ENCODE assay signal across 8 cellular contexts in the genomic region with DNA sequence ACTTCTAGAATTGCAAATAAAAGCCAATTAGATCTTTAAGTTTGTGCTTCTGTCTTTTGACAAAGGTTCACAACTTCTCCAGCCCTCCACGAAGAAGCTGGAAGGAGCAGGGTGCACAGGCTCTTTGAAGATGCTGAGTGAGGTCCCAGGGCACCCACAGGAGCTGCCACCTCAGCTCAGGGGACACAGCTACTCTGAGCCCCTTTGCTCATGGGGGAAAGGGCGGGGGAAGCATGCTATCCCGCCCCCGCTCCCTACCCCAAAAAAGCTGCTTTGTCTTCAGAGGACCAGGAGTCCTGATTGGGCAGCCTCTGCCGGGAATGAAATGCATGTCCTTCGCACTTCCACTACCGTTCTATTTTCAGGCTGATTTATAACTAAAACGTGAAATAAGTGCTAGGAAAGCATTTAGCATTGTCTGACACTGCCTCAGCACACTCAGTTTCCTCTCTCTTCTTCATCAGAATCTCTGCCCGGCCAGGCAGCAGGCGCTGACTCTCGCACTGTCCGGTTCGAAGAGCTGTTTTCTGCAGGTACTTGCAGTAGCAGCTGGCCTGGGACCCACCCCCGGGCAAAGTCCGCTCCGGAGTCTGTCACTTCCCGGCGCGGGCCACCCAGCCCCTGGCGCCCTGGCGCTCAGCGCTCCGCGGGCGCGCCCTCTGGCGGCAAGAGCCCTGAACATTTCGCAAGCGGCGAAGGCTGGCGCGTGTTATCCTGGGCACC. TPM values are rescaled to one million over a fixed set of nuclear protein-coding genes. Genes with fewer than 3 reads are reported as not detected.
DNase-seq lines count a peak whose midpoint lies in the region; ATAC-seq and TF ChIP-seq lines count a peak whose summit lies in the region.

No MANE protein-coding gene starts in this region.

- ATAC-seq in HG02571 (IDR thresholded peaks at IDR 0.05; ENCODE audit: unreplicated experiment) (peak; percentile 95), heart left ventricle (peak; percentile 78 to 95 (median 92)), upper lobe of right lung (peak; percentile 97)

- peak overlapping the region; percentile 42 for H3K4me3 ChIP-seq in GM12864 (ENCODE audit: low read depth, low read length)
- H3K4me3 ChIP-seq in NB4 (ENCODE audit: low read depth, low read length) = peak overlapping the region; percentile 32
- peak overlapping the region in 9 of 12 donors; percentile 20 to 55 (median 41) for H3K4me3 ChIP-seq in heart left ventricle
- peak overlapping the region; percentile 40 for H3K4me3 ChIP-seq in upper lobe of right lung

- intact Hi-C loops in heart left ventricle (cut with DNase I) (loop anchor here in 3 of 10 donors (2.0 to 10.0 kb wide), 2 partner anchors 109 to 545 kb away; no protein-coding TSS in a partner anchor), posterior vena cava (cut with DNase I) (no loop called here), upper lobe of right lung (cut with DNase I) (no loop called here)

- WGBS in heart left ventricle, 4 donors = 8 to 10% (median 9%) methylated on average over 28 to 32 of the region's 32 CpGs

- H3K9me3 ChIP-seq in heart left ventricle (no peaks in the 10 kb centered on the region), upper lobe of right lung (no peaks in the 10 kb centered on the region)

- H3K27me3 ChIP-seq in heart left ventricle (no peaks in the 10 kb centered on the region), upper lobe of right lung (no peaks in the 10 kb centered on the region)

- DNase-seq in GM12864 (ENCODE audit: low read depth) (no peak), NB4 (ENCODE audit: low read depth) (peak; percentile 88), SW 1271 (lab: John Stamatoyannopoulos, UW) (peak; percentile 59 to 82), heart left ventricle (peak; percentile 72 to 91 (median 82)), posterior vena cava (ENCODE audit: low spot score) (peak; percentile 94), upper lobe of right lung (peak; percentile 93)
- DNase-seq in activated naive CD8-positive, alpha-beta T cell treated with anti-CD3 and anti-CD28 coated beads, Interleukin-2, amount 50 U/mL, for 16 hours (ENCODE audit: low read depth, low spot score) = peak; percentile 52

- TF ChIP-seq CTCF in GM12864 (IDR thresholded peaks at IDR 0.05; ENCODE audit: low read depth, low read length, missing control alignments) = peak; percentile 91
- peak; percentile 85 for TF ChIP-seq CTCF in NB4 (IDR thresholded peaks at IDR 0.05; ENCODE audit: low read depth, low read length)
- peak; percentile 86 to 98 (median 92) for TF ChIP-seq CTCF in heart left ventricle (IDR thresholded peaks at IDR 0.05)
- TF ChIP-seq CTCF in upper lobe of right lung (IDR thresholded peaks at IDR 0.05) = peak; percentile 93

- H3K27ac ChIP-seq in heart left ventricle (no peak overlapping the region), upper lobe of right lung (no peak overlapping the region)

- H3K36me3 ChIP-seq in heart left ventricle (no peaks in the 10 kb centered on the region), upper lobe of right lung (no peaks in the 10 kb centered on the region)

- TF ChIP-seq POLR2A in NB4 (IDR thresholded peaks at IDR 0.05; ENCODE audit: extremely low read depth, insufficient read length) (no peak), heart left ventricle (IDR thresholded peaks at IDR 0.05) (no peak)

- H3K4me1 ChIP-seq in heart left ventricle = peaks cover 0 to 11% (median 7%) of the 10 kb centered on the region in 12 donors
- peaks cover 7% of the 10 kb centered on the region for H3K4me1 ChIP-seq in upper lobe of right lung

RNA-seq across cellular contexts. Expression of gene KLHL25, which starts 45.5 kb away (rescaled TPM):
- total RNA-seq in heart left ventricle (1 to 10 TPM; 2.2 to 8.8 (median 4.3) TPM), posterior vena cava (10 to 100 TPM; 10.0 to 10.3 TPM), upper lobe of right lung (4.7 TPM)
- polyA plus RNA-seq in heart left ventricle = 10 to 100 TPM in 1 of 2 donors, 1 to 10 TPM in 1; 3.3 to 12.9 TPM
